In genomic region chr1:225572422-225572821, GRCh38 we compare ENCODE assay signal across 2 cellular contexts.
TF ChIP-seq lines count a peak whose summit lies in the region.

No MANE protein-coding gene starts in this region.

TF ChIP-seq in IMR-90, 13 proteins besides CTCF, POLR2A, EP300 and RAD21:
- no peak for TF ChIP-seq RFX5 (IDR thresholded peaks at IDR 0.05; ENCODE audit: low read depth, low read length)
- TF ChIP-seq BHLHE40 (IDR thresholded peaks at IDR 0.05; ENCODE audit: low read depth, low read length): no peak
- TF ChIP-seq NFE2L2 (IDR thresholded peaks at IDR 0.05; ENCODE audit: low read depth, low read length): no peak
- no peak for TF ChIP-seq FOS (IDR thresholded peaks at IDR 0.05; ENCODE audit: low read depth, low read length)
- no peak for TF ChIP-seq ELK1 (IDR thresholded peaks at IDR 0.05; ENCODE audit: borderline replicate concordance, low read depth, low read length)
- TF ChIP-seq SMC3 (IDR thresholded peaks at IDR 0.05; ENCODE audit: low read depth, low read length): peak; percentile 30; the same call in 1 of the 2 replicates
- no peak for TF ChIP-seq USF2 (IDR thresholded peaks at IDR 0.05; ENCODE audit: low read depth, low read length)
- TF ChIP-seq CHD1 (IDR thresholded peaks at IDR 0.05; ENCODE audit: low read depth, low read length): no peak

TF ChIP-seq in GM23338, 12 proteins besides CTCF, POLR2A, EP300 and RAD21:
- TF ChIP-seq ZNF462 (CRISPR knock-in tag; IDR thresholded peaks at IDR 0.05) (no peak), ETS1 (IDR thresholded peaks at IDR 0.05) (no peak), ZNF331 (CRISPR knock-in tag; IDR thresholded peaks at IDR 0.05; ENCODE audit: low read depth) (no peak), REST (IDR thresholded peaks at IDR 0.05; ENCODE audit: unreplicated experiment) (no peak), POLR2AphosphoS5 (IDR thresholded peaks at IDR 0.05; ENCODE audit: low read depth) (no peak)
